20 cellular contexts compared by ENCODE assay signal in the genomic region with DNA sequence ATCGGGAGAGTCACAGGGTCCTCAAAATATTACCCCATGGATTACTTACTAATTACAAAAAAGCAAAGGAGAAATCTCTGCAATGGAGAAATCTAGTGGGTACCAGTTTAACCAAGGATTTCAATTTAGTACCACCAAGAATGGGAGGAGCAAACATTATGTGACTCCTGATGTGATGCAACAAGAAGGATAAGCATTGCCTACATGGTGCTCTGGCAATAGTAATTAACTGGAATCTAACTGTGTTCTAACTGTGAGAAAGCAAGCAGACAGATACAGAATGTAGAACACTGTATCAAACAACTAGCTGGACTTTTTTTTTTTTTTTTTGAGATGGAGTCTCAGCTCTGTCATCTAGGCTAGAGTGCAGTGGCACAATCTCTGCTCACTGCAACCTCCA.
"Had no signal": no experiment of that assay in that cellular context is flagged by ENCODE, and none has a peak within 500 bp of the region (broad histone marks: within the 10 kb centered on the region; RNA-seq: fewer than 3 reads in every experiment).

No MANE protein-coding gene starts in this region.

- DNase-seq: KBM-7, MG63, NCI-H1092, NCI-H1105 treated with DMSO at 0.1 percent for 48 hours, NCI-H1417 treated with DMSO at 0.1 percent for 48 hours, NCI-H146, NCI-H1694 treated with DMSO at 0.1 percent for 48 hours, NCI-H2029, NCI-H2081 treated with DMSO at 0.1 percent for 48 hours, NCI-H2171, NCI-H226, NCI-H446, NCI-H510A, NCI-H524 treated with DMSO at 0.1 percent for 48 hours, NCI-H69, NCI-H774, RPMI8226, SHP77 treated with DMSO at 0.1 percent for 48 hours, SJCRH30 had no signal

- ATAC-seq: SK-N-SH treated with all-trans-retinoic acid at 6 μM for 48 hours had no signal

- H3K4me3 ChIP-seq: MG63, SJCRH30 had no signal

- H3K27ac ChIP-seq: SJCRH30 had no signal

- H3K36me3 ChIP-seq: MG63, SJCRH30 had no signal

- H3K9me3 ChIP-seq: MG63, SJCRH30 had no signal

- H3K27me3 ChIP-seq: MG63, SJCRH30 had no signal
